9 cellular contexts compared by ENCODE assay signal in the genomic region with DNA sequence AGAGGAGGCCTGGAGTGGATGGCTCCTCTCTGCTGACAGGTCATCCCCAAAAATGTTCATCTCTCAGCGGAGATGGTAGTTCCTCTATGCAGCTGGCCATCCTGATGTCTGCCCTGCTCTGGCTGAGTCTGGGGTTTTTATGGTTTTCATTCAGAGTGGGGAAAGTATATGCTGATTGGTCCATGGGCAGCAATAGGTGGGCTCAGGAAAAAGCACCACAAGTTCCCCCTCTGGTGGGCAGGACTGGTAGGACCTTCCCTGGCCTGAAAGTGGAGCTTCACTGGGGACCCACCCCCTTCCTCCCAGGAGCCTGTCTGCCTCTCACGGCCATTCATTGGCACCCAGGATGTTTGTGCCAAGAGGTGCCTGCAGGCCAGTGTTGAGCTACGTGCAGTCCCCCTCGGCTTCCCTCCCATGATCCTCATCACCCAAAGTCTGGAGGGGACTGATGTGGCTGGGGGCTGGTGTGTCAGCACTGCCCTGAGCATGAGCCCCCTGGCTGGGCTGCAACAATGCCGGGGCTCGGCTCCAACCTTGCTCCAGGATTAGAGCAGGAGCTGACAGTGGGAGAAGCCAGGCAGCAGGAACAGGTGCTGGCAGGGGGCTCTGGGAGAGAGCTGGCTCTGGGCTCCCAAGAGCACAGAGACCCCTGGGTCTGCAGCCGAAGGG. TPM values are rescaled to one million over a fixed set of nuclear protein-coding genes. Genes with fewer than 3 reads are reported as not detected.
A peak's percentile ranks its signal among the peaks of the same experiment; 100 is the strongest.
DNase-seq lines count a peak whose midpoint lies in the region; FAIRE-seq and TF ChIP-seq lines count a peak whose summit lies in the region.
"Had no signal": no experiment of that assay in that cellular context is flagged by ENCODE, and none has a peak within 500 bp of the region (broad histone marks: within the 10 kb centered on the region; RNA-seq: fewer than 3 reads in every experiment).

No MANE protein-coding gene starts in this region.

- H3K4me3 ChIP-seq in SJSA1 (no peak overlapping the region), fibroblast of pulmonary artery (replicated peaks; ENCODE audit: low read depth, low read length) (no peak overlapping the region)
- H3K4me3 ChIP-seq: tibial nerve had no signal

- no peaks in the 10 kb centered on the region for H3K36me3 ChIP-seq in SJSA1
- H3K36me3 ChIP-seq: tibial nerve had no signal

- no peak overlapping the region for H3K27ac Mint-ChIP-seq in type B pancreatic cell

- no peaks in the 10 kb centered on the region for H3K27me3 ChIP-seq in SJSA1 (replicated peaks)
- H3K27me3 ChIP-seq: tibial nerve had no signal

- FAIRE-seq in urothelium cell line (lab: Jason Lieb, UNC): no peak

- H3K4me3 Mint-ChIP-seq in type B pancreatic cell: no peak overlapping the region

- TF ChIP-seq CTCF in fibroblast of pulmonary artery (IDR thresholded peaks at IDR 0.05; ENCODE audit: low read length, missing control alignments): peak; percentile 29
- TF ChIP-seq CTCF in type B pancreatic cell (conservative IDR thresholded peaks at IDR 0.05): peak; percentile 75

- H3K36me3 Mint-ChIP-seq in type B pancreatic cell: no peaks in the 10 kb centered on the region

- no peaks in the 10 kb centered on the region for H3K4me1 ChIP-seq in SJSA1 (replicated peaks)
- H3K4me1 ChIP-seq: tibial nerve had no signal

- peak; percentile 22 for DNase-seq in stimulated activated CD4-positive, alpha-beta T cell treated with anti-CD3 and anti-CD28 coated beads, Interleukin-15, amount 100 ng/mL, for 24 hours
- no peak for DNase-seq in stimulated activated CD4-positive, alpha-beta T cell treated with anti-CD3 and anti-CD28 coated beads, Interleukin-4, amount 100 ng/mL, for 24 hours
- DNase-seq in SJSA1 (ENCODE audit: low read depth in 1 of 2, low spot score in 2 of 2) (peak; percentile 26 to 55), fibroblast of pulmonary artery (ENCODE audit: low read depth) (peak; percentile 10), type B pancreatic cell (ENCODE audit: extremely low spot score, unreplicated experiment) (peak; percentile 68), posterior cingulate gyrus (no peak), nucleus accumbens (lab: John Stamatoyannopoulos, UW) (no peak), urothelium cell line (ENCODE audit: low spot score) (no peak)

- peaks cover 6% of the 10 kb centered on the region for H3K27me3 Mint-ChIP-seq in type B pancreatic cell

- H3K9me3 ChIP-seq in SJSA1 (replicated peaks): no peaks in the 10 kb centered on the region

- no peaks in the 10 kb centered on the region for H3K9me3 Mint-ChIP-seq in type B pancreatic cell

- no peak overlapping the region for H3K27ac ChIP-seq in SJSA1
- H3K27ac ChIP-seq: tibial nerve had no signal

- no peaks in the 10 kb centered on the region for H3K4me1 Mint-ChIP-seq in type B pancreatic cell (ENCODE audit: unreplicated experiment)

- intact Hi-C loops in posterior cingulate gyrus (cut with DNase I): no loop called here

RNA-seq across cellular contexts. Expression of gene BLOC1S6, which starts 13.1 kb away (rescaled TPM):
- 83.1 and 92.2 TPM in 2 replicates for total RNA-seq in SJSA1 (2014; rRNA removed; shearing (Covaris generic))
- total RNA-seq in type B pancreatic cell (ENCODE audit: low replicate concordance): 30.9 and 46.7 TPM in 2 replicates

RNA-seq across cellular contexts. Expression of gene SLC30A4, which starts 51.5 kb away (rescaled TPM):
- total RNA-seq in SJSA1 (2014; rRNA removed; shearing (Covaris generic)): 3.7 and 5.8 TPM in 2 replicates
- total RNA-seq in type B pancreatic cell (ENCODE audit: low replicate concordance): 7.2 and 12.5 TPM in 2 replicates

Comparison
In these comparisons a context has a peak if more than half of its experiments do, and no peak if none do; other contexts are left out.
1. DNase-seq: peak in stimulated activated CD4-positive, alpha-beta T cell treated with anti-CD3 and anti-CD28 coated beads, Interleukin-15, amount 100 ng/mL, for 24 hours (single experiment), SJSA1 (2 of 2), fibroblast of pulmonary artery (single experiment) and type B pancreatic cell (single experiment); none in stimulated activated CD4-positive, alpha-beta T cell treated with anti-CD3 and anti-CD28 coated beads, Interleukin-4, amount 100 ng/mL, for 24 hours (single experiment), posterior cingulate gyrus (0 of 10), nucleus accumbens (0 of 56) and urothelium cell line (single experiment).